ENCODE assay signal across 11 cellular contexts in genomic region chr15:94234300-94234699, GRCh38. TPM values are rescaled to one million over a fixed set of nuclear protein-coding genes. Genes with fewer than 3 reads are reported as not detected.
DNase-seq lines count a peak whose midpoint lies in the region; ATAC-seq and TF ChIP-seq lines count a peak whose summit lies in the region.
"Had no signal": no experiment of that assay in that cellular context is flagged by ENCODE, and none has a peak within 500 bp of the region (broad histone marks: within the 10 kb centered on the region; RNA-seq: fewer than 3 reads in every experiment).

No MANE protein-coding gene starts in this region.

- TF ChIP-seq EP300 in upper lobe of left lung (IDR thresholded peaks at IDR 0.05): no peak

- no peak overlapping the region for H2BK12ac ChIP-seq in mesenchymal stem cell (ENCODE audit: low read length in 2 of 2)

- peaks cover 62% of the 10 kb centered on the region for H3K4me1 Mint-ChIP-seq in MCF 10A (ENCODE audit: insufficient read depth, unreplicated experiment)
- peaks cover 83% of the 10 kb centered on the region for H3K4me1 Mint-ChIP-seq in activated T-cell treated with anti-CD3 and anti-CD28 coated beads, Interleukin-2, amount 50 U/mL, for 72 hours (ENCODE audit: low read depth)

- H2AFZ ChIP-seq in mesenchymal stem cell (ENCODE audit: low read depth, low read length): no peak overlapping the region

- H2BK5ac ChIP-seq in mesenchymal stem cell (ENCODE audit: low read depth, low read length, poor library complexity, severe bottlenecking): no peak overlapping the region

- no peak overlapping the region for H4K91ac ChIP-seq in mesenchymal stem cell (ENCODE audit: low read length)

- POLR2A ChIA-PET in MCF 10A (lab: Yijun Ruan, JAX): interaction anchor here (1.0 to 1.9 kb wide), 2 partner anchors 43 to 1349 kb away, joined by 3 to 4 read pairs; no protein-coding TSS in a partner anchor

- H4K8ac ChIP-seq in mesenchymal stem cell (ENCODE audit: low read length): no peak overlapping the region

- no peak overlapping the region for H2BK15ac ChIP-seq in mesenchymal stem cell (ENCODE audit: low read depth, poor library complexity, severe bottlenecking)

- H3K79me1 ChIP-seq in mesenchymal stem cell (replicated peaks; ENCODE audit: low read length, poor library complexity, severe bottlenecking): peaks cover 7% of the 10 kb centered on the region

- H3K36me3 Mint-ChIP-seq in MCF 10A (ENCODE audit: insufficient read depth, unreplicated experiment): no peaks in the 10 kb centered on the region
- peaks cover 3 to 13% of the 10 kb centered on the region in 2 donors for H3K36me3 Mint-ChIP-seq in activated T-cell treated with anti-CD3 and anti-CD28 coated beads, Interleukin-2, amount 50 U/mL, for 72 hours (ENCODE audit: insufficient read depth in 2 of 2)

- H3K9me3 ChIP-seq in breast epithelium (no peaks in the 10 kb centered on the region), mesenchymal stem cell (ENCODE audit: control insufficient read depth, low read length) (no peaks in the 10 kb centered on the region), upper lobe of left lung (no peaks in the 10 kb centered on the region)

- 38% methylated on average over 2 of the region's 3 CpGs for WGBS in mesenchymal stem cell
- WGBS in upper lobe of left lung, 2 donors: 22 to 25% methylated on average over 3 of the region's 3 CpGs

- CTCF ChIA-PET in MCF 10A (lab: Yijun Ruan, JAX): interaction anchor here (1.0 to 1.4 kb wide), 4 partner anchors 27 to 70 kb away, joined by 3 to 6 read pairs (median 3); no protein-coding TSS in a partner anchor

- DNase-seq in MCF 10A (ENCODE audit: unreplicated experiment) (peak; percentile 61), breast epithelium (ENCODE audit: low spot score in 2 of 2) (no peak), mesenchymal stem cell (peak; percentile 70), upper lobe of left lung (peak in 1 of 2 donors; percentile 66), nucleus accumbens (lab: John Stamatoyannopoulos, UW) (no peak)
- peak; percentile 52 to 56 for DNase-seq in activated T-cell treated with anti-CD3 and anti-CD28 coated beads, Interleukin-2, amount 50 U/mL, for 72 hours
- DNase-seq: H9, NCI-H446 had no signal

- peak overlapping the region in 1 of 2 experiments; percentile 50 for H3K18ac ChIP-seq in mesenchymal stem cell (ENCODE audit: low read depth in 1 of 2, low read length in 2 of 2)

- H3K4me1 ChIP-seq in breast epithelium: no peaks in the 10 kb centered on the region
- H3K4me1 ChIP-seq in mesenchymal stem cell (ENCODE audit: control insufficient read depth, insufficient read depth, low read depth, low read length): peaks cover 6% of the 10 kb centered on the region
- peaks cover 8 to 63% (median 30%) of the 10 kb centered on the region in 4 donors for H3K4me1 ChIP-seq in upper lobe of left lung

- no peak overlapping the region for H3K14ac ChIP-seq in mesenchymal stem cell (ENCODE audit: low read length in 2 of 2)

- no peaks in the 10 kb centered on the region for H3K27me3 Mint-ChIP-seq in MCF 10A (ENCODE audit: insufficient read depth, unreplicated experiment)
- H3K27me3 Mint-ChIP-seq in activated T-cell treated with anti-CD3 and anti-CD28 coated beads, Interleukin-2, amount 50 U/mL, for 72 hours (ENCODE audit: low read depth): peaks cover 9% of the 10 kb centered on the region
- H3K27me3 Mint-ChIP-seq: stimulated activated memory B cell treated with anti-CD40 and anti-IgM and Interleukin-4, amounts not matched to agents 10 μg/mL and 1 μg/mL and 100 μg/mL, for 72 hours had no signal

- peak overlapping the region in 1 of 2 donors; percentile 14 for H3K27ac ChIP-seq in breast epithelium
- H3K27ac ChIP-seq in mesenchymal stem cell (ENCODE audit: low read length, poor library complexity, severe bottlenecking): no peak overlapping the region
- peak overlapping the region; percentile 59 to 87 (median 62) for H3K27ac ChIP-seq in upper lobe of left lung

- H3K4ac ChIP-seq in mesenchymal stem cell (ENCODE audit: low read depth in 1 of 2, low read length in 2 of 2): peak overlapping the region in 1 of 2 experiments; percentile 56

- H3K4me2 ChIP-seq in mesenchymal stem cell (ENCODE audit: low read length, poor library complexity, severe bottlenecking): no peak overlapping the region

- H3K9ac ChIP-seq in mesenchymal stem cell (ENCODE audit: low read length): peak overlapping the region; percentile 24

- H2BK120ac ChIP-seq in mesenchymal stem cell (ENCODE audit: low read depth, low read length): no peak overlapping the region

- no peak for TF ChIP-seq POLR2A in breast epithelium (IDR thresholded peaks at IDR 0.05)
- no peak for TF ChIP-seq POLR2A in upper lobe of left lung (IDR thresholded peaks at IDR 0.05)

- H3K23ac ChIP-seq in mesenchymal stem cell (ENCODE audit: low read length in 2 of 2): no peak overlapping the region

- H3K27me3 ChIP-seq in breast epithelium: no peaks in the 10 kb centered on the region
- no peaks in the 10 kb centered on the region for H3K27me3 ChIP-seq in mesenchymal stem cell (ENCODE audit: control insufficient read depth in 1 of 2, insufficient read depth in 1 of 2, low read length in 2 of 2)
- no peaks in the 10 kb centered on the region for H3K27me3 ChIP-seq in upper lobe of left lung

- peak in 1 of 2 donors; percentile 8 for ATAC-seq in activated T-cell treated with anti-CD3 and anti-CD28 coated beads, Interleukin-2, amount 50 U/mL, for 72 hours (replicated peaks in 1 of 2)
- ATAC-seq in upper lobe of left lung (ENCODE audit: low FRiP score in 2 of 2) (no peak), HG02623 (IDR thresholded peaks at IDR 0.05; ENCODE audit: unreplicated experiment) (no peak), HG03521 (IDR thresholded peaks at IDR 0.05; ENCODE audit: unreplicated experiment) (no peak)
- ATAC-seq: stimulated activated memory B cell treated with anti-CD40 and anti-IgM and Interleukin-4, amounts not matched to agents 10 μg/mL and 1 μg/mL and 100 μg/mL, for 72 hours had no signal

- peak overlapping the region; percentile 73 for H3K27ac Mint-ChIP-seq in MCF 10A (ENCODE audit: low read depth, unreplicated experiment)
- H3K27ac Mint-ChIP-seq in activated T-cell treated with anti-CD3 and anti-CD28 coated beads, Interleukin-2, amount 50 U/mL, for 72 hours: peak overlapping the region; percentile 52
- H3K27ac Mint-ChIP-seq: H9; stimulated activated memory B cell treated with anti-CD40 and anti-IgM and Interleukin-4, amounts not matched to agents 10 μg/mL and 1 μg/mL and 100 μg/mL, for 72 hours had no signal

- TF ChIP-seq CTCF in MCF 10A (IDR thresholded peaks at IDR 0.05; ENCODE audit: unreplicated experiment): no peak
- TF ChIP-seq CTCF in breast epithelium (IDR thresholded peaks at IDR 0.05): no peak
- no peak for TF ChIP-seq CTCF in upper lobe of left lung (IDR thresholded peaks at IDR 0.05)

- H3K4me3 Mint-ChIP-seq in MCF 10A (ENCODE audit: unreplicated experiment): peak overlapping the region; percentile 62
- peak overlapping the region; percentile 74 to 92 for H3K4me3 Mint-ChIP-seq in activated T-cell treated with anti-CD3 and anti-CD28 coated beads, Interleukin-2, amount 50 U/mL, for 72 hours
- H3K4me3 Mint-ChIP-seq: H9; stimulated activated memory B cell treated with anti-CD40 and anti-IgM and Interleukin-4, amounts not matched to agents 10 μg/mL and 1 μg/mL and 100 μg/mL, for 72 hours had no signal

- intact Hi-C loops in MCF 10A (cut with micrococcal nuclease): loop anchor here (10.0 kb wide), 1 partner anchor 1209 kb away; no protein-coding TSS in a partner anchor
- intact Hi-C loops in breast epithelium (cut with DNase I; ENCODE audit: low total_unique reads): no loop called here

- H2AK5ac ChIP-seq in mesenchymal stem cell (ENCODE audit: low read length, severe bottlenecking): no peak overlapping the region

- H3K36me3 ChIP-seq in breast epithelium: no peaks in the 10 kb centered on the region
- no peaks in the 10 kb centered on the region for H3K36me3 ChIP-seq in mesenchymal stem cell (ENCODE audit: control insufficient read depth in 1 of 2, insufficient read depth in 2 of 2, low read depth in 1 of 2, low read length in 2 of 2)
- H3K36me3 ChIP-seq in upper lobe of left lung: no peaks in the 10 kb centered on the region

- no peak overlapping the region for H3K4me3 ChIP-seq in breast epithelium
- no peak overlapping the region for H3K4me3 ChIP-seq in mesenchymal stem cell (ENCODE audit: insufficient read depth in 1 of 2, low read depth in 1 of 2, low read length in 2 of 2)
- peak overlapping the region in 2 of 4 donors; percentile 68 to 74 for H3K4me3 ChIP-seq in upper lobe of left lung

- H3K9me3 Mint-ChIP-seq in MCF 10A (ENCODE audit: unreplicated experiment): no peaks in the 10 kb centered on the region
- no peaks in the 10 kb centered on the region for H3K9me3 Mint-ChIP-seq in activated T-cell treated with anti-CD3 and anti-CD28 coated beads, Interleukin-2, amount 50 U/mL, for 72 hours
- H3K9me3 Mint-ChIP-seq: H9; stimulated activated memory B cell treated with anti-CD40 and anti-IgM and Interleukin-4, amounts not matched to agents 10 μg/mL and 1 μg/mL and 100 μg/mL, for 72 hours had no signal

- no TSS peak for BruUV-seq in MCF 10A (replicated peaks; lab: Mats Ljungman, UMichigan)

RNA-seq across cellular contexts. Expression of gene MCTP2, which starts 2.9 kb away (rescaled TPM):
- total RNA-seq in MCF 10A (2022) (20.5 and 25.7 TPM in 2 replicates), breast epithelium (10 to 100 TPM in 2 of 3 donors, 1 to 10 TPM in 1; 6.4 to 46.2 (median 25.9) TPM), upper lobe of left lung (10 to 100 TPM; 33.4 to 64.8 (median 48.5) TPM)
- 100 to 1,000 TPM in 1 of 2 donors, 10 to 100 TPM in 1; 49.9 to 119 TPM for total RNA-seq in activated T-cell treated with anti-CD3 and anti-CD28 coated beads, Interleukin-2, amount 50 U/mL, for 72 hours
- 37.6 TPM for polyA plus RNA-seq in mesenchymal stem cell (2013, experiment 1 of 2)
- 36.4 TPM for polyA plus RNA-seq in mesenchymal stem cell (2013, experiment 2 of 2)

Comparison
In these comparisons a context has a peak if more than half of its experiments do, and no peak if none do; other contexts are left out.
1. DNase-seq: peak in MCF 10A (single experiment), activated T-cell treated with anti-CD3 and anti-CD28 coated beads, Interleukin-2, amount 50 U/mL, for 72 hours (2 of 2) and mesenchymal stem cell (single experiment); none in breast epithelium (0 of 2) and nucleus accumbens (0 of 56).